Comparison of ENCODE assay signal across 20 cellular contexts in the genomic region with DNA sequence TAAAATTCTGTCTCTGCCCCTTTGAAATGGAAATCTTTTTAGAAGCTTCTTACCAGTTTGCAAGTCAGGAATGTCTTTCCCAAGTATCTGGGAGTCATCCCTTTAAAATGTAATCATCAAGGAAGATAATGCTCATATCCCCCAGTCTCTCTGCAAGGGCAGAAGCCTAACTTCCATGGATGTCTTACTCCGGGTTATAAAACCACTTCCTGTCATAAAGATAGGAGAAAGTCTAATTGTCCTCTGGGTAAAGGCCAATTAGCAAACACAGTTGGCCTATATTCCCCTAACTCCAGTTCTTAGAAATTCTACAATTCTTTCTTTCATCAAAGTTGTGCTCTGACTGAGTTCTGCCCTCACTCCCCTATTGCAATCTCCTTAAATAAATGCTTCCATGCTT.
DNase-seq lines count a peak whose midpoint lies in the region; ATAC-seq, FAIRE-seq and TF ChIP-seq lines count a peak whose summit lies in the region.
"Had no signal": no experiment of that assay in that cellular context is flagged by ENCODE, and none has a peak within 500 bp of the region (broad histone marks: within the 10 kb centered on the region; RNA-seq: fewer than 3 reads in every experiment).

No MANE protein-coding gene starts in this region.

- H3K9ac ChIP-seq in H1 (replicated peaks in 1 of 4; ENCODE audit: extremely low read depth in 1 of 4, low read depth in 3 of 4, low read length in 3 of 4): no peak overlapping the region
- H3K9ac ChIP-seq: KMS-11, SK-N-SH had no signal

- peak overlapping the region; percentile 80 for H3K27ac Mint-ChIP-seq in mesothelial cell of epicardium
- H3K27ac Mint-ChIP-seq: CD4-positive, alpha-beta T cell; natural killer cell had no signal

- no peak overlapping the region for H4K8ac ChIP-seq in H1 (ENCODE audit: extremely low read depth, insufficient read depth, low read length)

- H3K27me3 ChIP-seq in H1 (replicated peaks in 1 of 4; ENCODE audit: control insufficient read depth in 3 of 4, extremely low read depth in 1 of 4, insufficient read depth in 3 of 4, low read length in 3 of 4): no peaks in the 10 kb centered on the region
- H3K27me3 ChIP-seq: spleen had no signal

- CTCF ChIA-PET in H1 (lab: Charles Lee; ENCODE audit: partially characterized antibody): no interaction called here

- no peak overlapping the region for H3K14ac ChIP-seq in H1 (ENCODE audit: insufficient read length)

- H4K20me1 ChIP-seq in H1 (replicated peaks in 1 of 2; ENCODE audit: control insufficient read depth in 1 of 2, insufficient read depth in 2 of 2, low read length in 2 of 2): no peaks in the 10 kb centered on the region

- H3K9me3 Mint-ChIP-seq in mesothelial cell of epicardium: no peaks in the 10 kb centered on the region

- TF ChIP-seq EP300 in H1 (IDR thresholded peaks at IDR 0.05; ENCODE audit: borderline replicate concordance in 1 of 2, low read depth in 2 of 2, low read length in 2 of 2): no peak

- peak; percentile 31 for DNase-seq in COLO829 (ENCODE audit: low spot score)
- DNase-seq in Kasumi-1 (lab: John Stamatoyannopoulos, UW): peak; percentile 45 to 48
- no peak for DNase-seq in H1 (ENCODE audit: low read depth in 1 of 2, low spot score in 2 of 2)
- DNase-seq in mesothelial cell of epicardium (ENCODE audit: low spot score in 2 of 2, unreplicated experiment in 2 of 2): no peak
- no peak for DNase-seq in NCI-H1105 (lab: John Stamatoyannopoulos, UW)
- DNase-seq in posterior vena cava (ENCODE audit: low spot score): no peak
- DNase-seq in stimulated activated CD4-positive, alpha-beta T cell treated with anti-CD3 and anti-CD28 coated beads, Interleukin-12 subunit alpha, Interleukin-12 subunit beta, amount 100 ng/mL, for 4 hours: no peak
- no peak for DNase-seq in left ventricle myocardium superior
- DNase-seq: activated effector memory CD4-positive, alpha-beta T cell treated with Interleukin-2 at 50 U/mL for 16 hours; CD4-positive, alpha-beta T cell; lower lobe of right lung; natural killer cell; NCI-H1417; NCI-H2171; NCI-H526 treated with DMSO at 0.1 percent for 48 hours; posterior cingulate gyrus; SK-N-SH; spleen; T-helper 9 cell had no signal

- H3K4me3 Mint-ChIP-seq in mesothelial cell of epicardium: no peak overlapping the region
- H3K4me3 Mint-ChIP-seq: CD4-positive, alpha-beta T cell; natural killer cell had no signal

- H3K23me2 ChIP-seq in H1 (ENCODE audit: low read depth, low read length): no peaks in the 10 kb centered on the region

- no peak overlapping the region for H3K4ac ChIP-seq in H1 (replicated peaks; ENCODE audit: insufficient read length, low read depth, low read length)

- no peak overlapping the region for H3K4me2 ChIP-seq in H1 (ENCODE audit: insufficient read depth in 1 of 2, low read depth in 2 of 2, low read length in 2 of 2)
- H3K4me2 ChIP-seq: KMS-11, SK-N-SH had no signal

- H2BK15ac ChIP-seq in H1 (ENCODE audit: low read length): no peak overlapping the region

- H4K91ac ChIP-seq in H1 (replicated peaks; ENCODE audit: insufficient read length, low read length): no peak overlapping the region

- H2AFZ ChIP-seq in H1 (ENCODE audit: low read length): 0 out of 2 replicates have a peak overlapping the region, but pooled peaks have one; percentile 9

- no peaks in the 10 kb centered on the region for H3K79me2 ChIP-seq in H1 (ENCODE audit: control insufficient read depth in 1 of 2, insufficient read depth in 2 of 2, low read length in 2 of 2)

- H3K23ac ChIP-seq in H1 (ENCODE audit: insufficient read length): no peak overlapping the region

- no peak for ATAC-seq in left ventricle myocardium superior
- ATAC-seq: lower lobe of right lung, natural killer cell had no signal

- no peaks in the 10 kb centered on the region for H3K79me1 ChIP-seq in H1 (ENCODE audit: low read depth, low read length)

- no peak for TF ChIP-seq RAD21 in H1 (IDR thresholded peaks at IDR 0.05 in 1 of 2, conservative IDR thresholded peaks at IDR 0.05 in 1 of 2; ENCODE audit: low read depth in 2 of 2, low read length in 2 of 2)

- no peaks in the 10 kb centered on the region for H3K27me3 Mint-ChIP-seq in mesothelial cell of epicardium (ENCODE audit: low read depth)
- H3K27me3 Mint-ChIP-seq: CD4-positive, alpha-beta T cell had no signal

- H2BK5ac ChIP-seq in H1 (ENCODE audit: low read depth, low read length): no peak overlapping the region

- no peak for TF ChIP-seq CTCF in H1 (IDR thresholded peaks at IDR 0.05; ENCODE audit: control extremely low read depth in 1 of 3, insufficient read depth in 1 of 3, low read depth in 1 of 3, low read length in 3 of 3)
- TF ChIP-seq CTCF in mesothelial cell of epicardium (IDR thresholded peaks at IDR 0.05; ENCODE audit: unreplicated experiment): no peak

- no peak for TF ChIP-seq POLR2A in H1 (IDR thresholded peaks at IDR 0.05; ENCODE audit: control extremely low read depth in 1 of 2, low read depth in 2 of 2, low read length in 2 of 2)

- POLR2A ChIA-PET in H1 (lab: Charles Lee; ENCODE audit: partially characterized antibody): no interaction called here

- no peaks in the 10 kb centered on the region for H3K36me3 ChIP-seq in H1 (ENCODE audit: control insufficient read depth in 2 of 4, insufficient read depth in 4 of 4, low read length in 3 of 4)
- H3K36me3 ChIP-seq: lower lobe of right lung, spleen had no signal

- peaks cover 5% of the 10 kb centered on the region for H3K4me1 Mint-ChIP-seq in mesothelial cell of epicardium
- H3K4me1 Mint-ChIP-seq: natural killer cell had no signal

- no peak overlapping the region for H3K4me3 ChIP-seq in H1 (ENCODE audit: extremely low read depth in 1 of 4, insufficient read depth in 2 of 4, low read depth in 3 of 4, low read length in 4 of 4)
- H3K4me3 ChIP-seq: lower lobe of right lung, spleen had no signal

- H4K5ac ChIP-seq in H1 (ENCODE audit: insufficient read length, low read depth, low read length): no peak overlapping the region

- intact Hi-C loops in posterior vena cava (cut with DNase I): no loop called here
- intact Hi-C loops in left ventricle myocardium superior (cut with micrococcal nuclease): no loop called here

- H3K18ac ChIP-seq in H1 (ENCODE audit: extremely low read depth, low read length): no peak overlapping the region

- no peak overlapping the region for H2AK5ac ChIP-seq in H1 (ENCODE audit: low read depth, low read length)

- no peak overlapping the region for H3K27ac ChIP-seq in H1 (ENCODE audit: low read depth, low read length)
- H3K27ac ChIP-seq: KMS-11, lower lobe of right lung, spleen had no signal

- FAIRE-seq in H1 (lab: Jason Lieb, UNC): no peak

- no peaks in the 10 kb centered on the region for H3K36me3 Mint-ChIP-seq in mesothelial cell of epicardium
- H3K36me3 Mint-ChIP-seq: natural killer cell had no signal

- WGBS in H1 (ENCODE audit: extremely low coverage in 1 of 2, insufficient coverage in 1 of 2, insufficient read length in 1 of 2, insufficient replicate concordance in 2 of 2, low coverage in 1 of 2, low lambda C conversion rate in 2 of 2, missing lambda C conversion rate in 1 of 2), 2 experiments: 71% methylated on average over 1 of the region's 1 CpG; no CpG with 5 or more reads in 1 of the 2 experiments

- no peak overlapping the region for H2BK120ac ChIP-seq in H1 (replicated peaks; ENCODE audit: low read depth, low read length)

- no peak overlapping the region for H2BK20ac ChIP-seq in H1 (ENCODE audit: low read length)

- no peaks in the 10 kb centered on the region for H3K9me3 ChIP-seq in H1 (ENCODE audit: insufficient read depth in 2 of 2, low read depth in 1 of 2, low read length in 1 of 2)
- H3K9me3 ChIP-seq: lower lobe of right lung, SK-N-SH, spleen had no signal

- no peak overlapping the region for H2BK12ac ChIP-seq in H1 (ENCODE audit: low read depth, low read length)

- peaks cover 0 to 4% (median 0%) of the 10 kb centered on the region in 4 experiments; a peak in 1 of 7 replicates for H3K4me1 ChIP-seq in H1 (replicated peaks in 1 of 4; ENCODE audit: control insufficient read depth in 3 of 4, insufficient read depth in 4 of 4, low read length in 3 of 4)
- H3K4me1 ChIP-seq: lower lobe of right lung, spleen had no signal

- no peak overlapping the region for H3K56ac ChIP-seq in H1 (replicated peaks; ENCODE audit: insufficient read length, low read depth, low read length)

TF ChIP-seq in H1, 55 proteins besides CTCF, POLR2A, EP300 and RAD21:
- TF ChIP-seq GTF2F1 (IDR thresholded peaks at IDR 0.05; ENCODE audit: borderline replicate concordance, low read depth, low read length): no peak
- no peak for TF ChIP-seq YY1 (IDR thresholded peaks at IDR 0.05; ENCODE audit: low read depth, low read length)

Comparison
In these comparisons a context has a peak if more than half of its experiments do, and no peak if none do; other contexts are left out.
1. DNase-seq: peak in COLO829 (single experiment) and Kasumi-1 (2 of 2); none in H1 (0 of 2), mesothelial cell of epicardium (0 of 2), NCI-H1105 (single experiment), posterior vena cava (single experiment), stimulated activated CD4-positive, alpha-beta T cell treated with anti-CD3 and anti-CD28 coated beads, Interleukin-12 subunit alpha, Interleukin-12 subunit beta, amount 100 ng/mL, for 4 hours (single experiment) and left ventricle myocardium superior (single experiment).